ENCODE assay signal across 1 cellular context in genomic region chr19:6499052-6499790, GRCh38.
TF ChIP-seq lines count a peak whose summit lies in the region.

No MANE protein-coding gene starts in this region.

TF ChIP-seq in K562, 482 proteins besides CTCF, POLR2A, EP300 and RAD21 (continued from another document):
- no peak for TF ChIP-seq GTF3C2 (IDR thresholded peaks at IDR 0.05; ENCODE audit: borderline replicate concordance, extremely low read depth, insufficient read length)
- no peak for TF ChIP-seq ZNF407 (IDR thresholded peaks at IDR 0.05; ENCODE audit: low read depth)
- peak in 1 of 2 experiments; percentile 32; a peak in 2 of 4 replicates for TF ChIP-seq KDM1A (IDR thresholded peaks at IDR 0.05)
- no peak for TF ChIP-seq ZNF589 (CRISPR knock-in tag; IDR thresholded peaks at IDR 0.05; ENCODE audit: low read depth)
- TF ChIP-seq ETV5 (CRISPR knock-in tag; IDR thresholded peaks at IDR 0.05; ENCODE audit: low read depth), result no peak
- no peak for TF ChIP-seq ZNF239 (CRISPR knock-in tag; IDR thresholded peaks at IDR 0.05)
- no peak for TF ChIP-seq NBN (IDR thresholded peaks at IDR 0.05; ENCODE audit: low read depth)
- no peak for TF ChIP-seq RBBP5 (IDR thresholded peaks at IDR 0.05; ENCODE audit: borderline replicate concordance, insufficient read depth, low read length, poor library complexity, severe bottlenecking)
- no peak for TF ChIP-seq POU5F1 (IDR thresholded peaks at IDR 0.05; ENCODE audit: borderline replicate concordance, low read depth, low read length, partially characterized antibody)
- TF ChIP-seq MCM5 (IDR thresholded peaks at IDR 0.05; ENCODE audit: low read depth), result no peak
- no peak for TF ChIP-seq RERE (CRISPR knock-in tag; IDR thresholded peaks at IDR 0.05; ENCODE audit: borderline replicate concordance)
- no peak for TF ChIP-seq PHF8 (IDR thresholded peaks at IDR 0.05; ENCODE audit: borderline replicate concordance, low read length)
- TF ChIP-seq CEBPB (tag; IDR thresholded peaks at IDR 0.05), result peak; percentile 84
- no peak for TF ChIP-seq ZFP30 (CRISPR knock-in tag; IDR thresholded peaks at IDR 0.05; ENCODE audit: borderline replicate concordance)
- TF ChIP-seq TFE3 (CRISPR knock-in tag; IDR thresholded peaks at IDR 0.05), result no peak
- no peak for TF ChIP-seq NR2C1 (IDR thresholded peaks at IDR 0.05)
- TF ChIP-seq NR2C1 (tag; IDR thresholded peaks at IDR 0.05), result no peak
- no peak for TF ChIP-seq ZNF512 (tag; IDR thresholded peaks at IDR 0.05)
- peak; percentile 48 for TF ChIP-seq ATF3 (IDR thresholded peaks at IDR 0.05)
- TF ChIP-seq ATF3 (CRISPR knock-in tag; conservative IDR thresholded peaks at IDR 0.05), result no peak
- TF ChIP-seq CEBPG (CRISPR knock-in tag; IDR thresholded peaks at IDR 0.05), result no peak
- 0 out of 4 replicates have a peak, but pooled peaks of 1 of the 2 experiments have one; percentile 31 for TF ChIP-seq CEBPG (tag; conservative IDR thresholded peaks at IDR 0.05 in 1 of 2, IDR thresholded peaks at IDR 0.05 in 1 of 2)
- no peak for TF ChIP-seq BDP1 (IDR thresholded peaks at IDR 0.05; ENCODE audit: insufficient read depth, insufficient read length)
- TF ChIP-seq HMBOX1 (IDR thresholded peaks at IDR 0.05), result no peak
- no peak for TF ChIP-seq HMG20A (CRISPR knock-in tag; conservative IDR thresholded peaks at IDR 0.05)
- no peak for TF ChIP-seq ZNF140 (CRISPR knock-in tag; IDR thresholded peaks at IDR 0.05)
- no peak for TF ChIP-seq DNMT1 (IDR thresholded peaks at IDR 0.05)
- TF ChIP-seq ZFP36 (IDR thresholded peaks at IDR 0.05; ENCODE audit: low read depth, low read length, partially characterized antibody), result peak; percentile 62
- TF ChIP-seq HDAC6 (IDR thresholded peaks at IDR 0.05; ENCODE audit: low read depth, low read length), result no peak
- TF ChIP-seq ZBTB17 (CRISPR knock-in tag; IDR thresholded peaks at IDR 0.05), result no peak
- TF ChIP-seq TCF3 (CRISPR knock-in tag; IDR thresholded peaks at IDR 0.05), result no peak
- TF ChIP-seq ZNF384 (IDR thresholded peaks at IDR 0.05; ENCODE audit: low read depth, low read length), result peak; percentile 32; the same call in 1 of the 2 replicates
- TF ChIP-seq RNF2 (IDR thresholded peaks at IDR 0.05), result no peak
- TF ChIP-seq CC2D1A (IDR thresholded peaks at IDR 0.05), result no peak
- TF ChIP-seq IRF2 (CRISPR knock-in tag; IDR thresholded peaks at IDR 0.05), result no peak
